ENCODE assay signal across 8 cellular contexts in genomic region chr1:149844096-149844495, GRCh38. TPM values are rescaled to one million over a fixed set of nuclear protein-coding genes. Genes with fewer than 3 reads are reported as not detected.
DNase-seq lines count a peak whose midpoint lies in the region; ATAC-seq and TF ChIP-seq lines count a peak whose summit lies in the region.

No MANE protein-coding gene starts in this region.

- H3K27ac ChIP-seq in adrenal gland (peak overlapping the region in 3 of 5 donors; percentile 65 to 82 (median 65)), urinary bladder (ENCODE audit: low read depth) (no peak overlapping the region)

- H3K9me3 ChIP-seq in adrenal gland (replicated peaks in 1 of 3) = no peaks in the 10 kb centered on the region

- TF ChIP-seq POLR2A in adrenal gland (IDR thresholded peaks at IDR 0.05) = no peak

- 21 to 35% (median 31%) methylated on average over 3 of the region's 3 CpGs for WGBS in adrenal gland, 4 donors
- 39% methylated on average over 3 of the region's 3 CpGs for WGBS in urinary bladder

- no peak for ATAC-seq in GM21447 (IDR thresholded peaks at IDR 0.05; ENCODE audit: unreplicated experiment)
- ATAC-seq in HG03460 (IDR thresholded peaks at IDR 0.05; ENCODE audit: unreplicated experiment) = no peak

- TF ChIP-seq CTCF in adrenal gland (IDR thresholded peaks at IDR 0.05) = no peak

- intact Hi-C loops in adrenal gland (cut with DNase I) = no loop called here

- H3K4me1 ChIP-seq in adrenal gland (replicated peaks in 1 of 2) (peaks cover 19 to 42% of the 10 kb centered on the region in 2 donors), urinary bladder (ENCODE audit: insufficient read depth) (no peaks in the 10 kb centered on the region)

- DNase-seq in AML-193 (lab: John Stamatoyannopoulos, UW) = peak; percentile 31 to 40
- DNase-seq in Jurkat, Clone E6-1 (ENCODE audit: low read depth, low spot score) = no peak
- DNase-seq in adrenal gland = peak in 5 of 7 donors; percentile 10 to 38 (median 15)
- DNase-seq in kidney tubule cell (ENCODE audit: low spot score) = peak; percentile 71
- no peak for DNase-seq in DMS153 (lab: John Stamatoyannopoulos, UW)

- H3K27me3 ChIP-seq in adrenal gland = no peaks in the 10 kb centered on the region

- H3K36me3 ChIP-seq in adrenal gland (replicated peaks in 1 of 2) (no peaks in the 10 kb centered on the region), urinary bladder (ENCODE audit: insufficient read depth) (no peaks in the 10 kb centered on the region)

- H3K4me3 ChIP-seq in Jurkat, Clone E6-1 (ENCODE audit: low read length) = peak overlapping the region; percentile 84
- H3K4me3 ChIP-seq in adrenal gland = peak overlapping the region in 2 of 4 donors; percentile 48 to 63
- peak overlapping the region; percentile 55 for H3K4me3 ChIP-seq in urinary bladder (ENCODE audit: low read depth, low read length)

RNA-seq across cellular contexts. Expression of gene BOLA1, which starts 55.3 kb away (rescaled TPM):
- 81.1 TPM for polyA plus RNA-seq in Jurkat, Clone E6-1 (2012; ENCODE audit: insufficient read depth, insufficient read length)
- 10 to 100 TPM; 12.3 to 63.8 (median 31.9) TPM for total RNA-seq in adrenal gland
- 10 to 100 TPM; 12.2 to 50.2 (median 41.0) TPM for polyA plus RNA-seq in adrenal gland
- total RNA-seq in urinary bladder = 11.4 TPM
- 34.2 TPM for polyA plus RNA-seq in urinary bladder

Comparison
In these comparisons a context has a peak if more than half of its experiments do, and no peak if none do; other contexts are left out.
1. DNase-seq: peak in AML-193 (2 of 2), adrenal gland (5 of 7) and kidney tubule cell (single experiment); none in Jurkat, Clone E6-1 (single experiment) and DMS153 (single experiment).